Comparison of ENCODE assay signal across 1 cellular context in the genomic region with DNA sequence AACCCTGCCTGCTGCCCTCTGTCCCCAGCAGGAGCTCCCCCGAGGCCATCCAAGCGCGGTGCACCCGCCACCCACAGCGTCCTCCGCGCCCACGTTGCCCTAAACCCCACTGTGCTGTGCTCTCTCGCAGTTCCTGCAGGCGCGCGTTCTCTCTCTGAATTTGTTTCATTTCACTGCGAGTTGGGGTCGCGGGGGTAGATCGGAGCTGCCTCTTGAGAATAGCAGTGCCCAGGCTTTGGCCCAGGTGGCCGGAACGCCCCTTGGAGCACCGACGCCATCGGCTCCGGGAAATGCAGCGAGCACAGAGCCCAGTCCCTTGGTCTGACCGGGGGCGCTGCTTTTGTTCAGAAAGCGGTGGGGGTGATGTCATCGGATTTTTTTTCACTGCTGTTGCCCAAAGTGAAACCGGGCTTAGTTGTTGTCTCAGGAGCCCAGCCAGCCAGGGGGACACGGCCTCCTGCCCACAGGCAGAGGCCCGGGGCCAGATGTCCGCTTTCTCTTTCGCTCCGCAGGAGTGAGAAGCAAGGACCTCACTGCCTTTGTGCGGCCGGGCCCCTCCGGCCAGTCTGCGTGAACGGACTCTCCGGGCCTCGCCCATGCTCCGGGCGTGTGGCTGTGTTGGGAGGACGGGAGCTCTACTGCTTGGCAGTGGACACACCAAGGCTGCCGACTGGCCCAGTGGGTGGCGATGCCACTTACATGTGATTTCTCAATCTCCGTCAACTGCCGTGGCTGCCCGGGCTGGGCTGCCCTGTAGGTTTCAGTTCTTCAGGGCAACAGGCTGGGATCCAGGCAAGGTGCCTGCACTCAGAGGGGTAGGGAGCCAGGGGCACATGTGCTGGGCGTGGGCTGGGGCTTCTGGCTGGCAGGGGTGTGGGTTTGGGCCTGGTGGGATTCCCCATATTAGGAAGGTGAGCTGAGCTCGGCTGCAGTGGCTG.
TF ChIP-seq lines count a peak whose summit lies in the region.

No MANE protein-coding gene starts in this region.

TF ChIP-seq in HepG2, 621 proteins besides CTCF, POLR2A, EP300 and RAD21 (continued from another document):
- TF ChIP-seq, protein P1, sequence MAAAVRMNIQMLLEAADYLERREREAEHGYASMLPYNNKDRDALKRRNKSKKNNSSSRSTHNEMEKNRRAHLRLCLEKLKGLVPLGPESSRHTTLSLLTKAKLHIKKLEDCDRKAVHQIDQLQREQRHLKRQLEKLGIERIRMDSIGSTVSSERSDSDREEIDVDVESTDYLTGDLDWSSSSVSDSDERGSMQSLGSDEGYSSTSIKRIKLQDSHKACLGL (CRISPR knock-in tag; IDR thresholded peaks at IDR 0.05) = peak; percentile 25; the same call in 1 of the 2 replicates
- no peak for TF ChIP-seq KLF16 (CRISPR knock-in tag; IDR thresholded peaks at IDR 0.05)
- TF ChIP-seq MED1 (CRISPR knock-in tag; IDR thresholded peaks at IDR 0.05) = no peak
- TF ChIP-seq, protein P2, sequence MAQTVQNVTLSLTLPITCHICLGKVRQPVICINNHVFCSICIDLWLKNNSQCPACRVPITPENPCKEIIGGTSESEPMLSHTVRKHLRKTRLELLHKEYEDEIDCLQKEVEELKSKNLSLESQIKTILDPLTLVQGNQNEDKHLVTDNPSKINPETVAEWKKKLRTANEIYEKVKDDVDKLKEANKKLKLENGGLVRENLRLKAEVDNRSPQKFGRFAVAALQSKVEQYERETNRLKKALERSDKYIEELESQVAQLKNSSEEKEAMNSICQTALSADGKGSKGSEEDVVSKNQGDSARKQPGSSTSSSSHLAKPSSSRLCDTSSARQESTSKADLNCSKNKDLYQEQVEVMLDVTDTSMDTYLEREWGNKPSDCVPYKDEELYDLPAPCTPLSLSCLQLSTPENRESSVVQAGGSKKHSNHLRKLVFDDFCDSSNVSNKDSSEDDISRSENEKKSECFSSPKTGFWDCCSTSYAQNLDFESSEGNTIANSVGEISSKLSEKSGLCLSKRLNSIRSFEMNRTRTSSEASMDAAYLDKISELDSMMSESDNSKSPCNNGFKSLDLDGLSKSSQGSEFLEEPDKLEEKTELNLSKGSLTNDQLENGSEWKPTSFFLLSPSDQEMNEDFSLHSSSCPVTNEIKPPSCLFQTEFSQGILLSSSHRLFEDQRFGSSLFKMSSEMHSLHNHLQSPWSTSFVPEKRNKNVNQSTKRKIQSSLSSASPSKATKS (CRISPR knock-in tag; IDR thresholded peaks at IDR 0.05) = no peak
- TF ChIP-seq, protein P3, sequence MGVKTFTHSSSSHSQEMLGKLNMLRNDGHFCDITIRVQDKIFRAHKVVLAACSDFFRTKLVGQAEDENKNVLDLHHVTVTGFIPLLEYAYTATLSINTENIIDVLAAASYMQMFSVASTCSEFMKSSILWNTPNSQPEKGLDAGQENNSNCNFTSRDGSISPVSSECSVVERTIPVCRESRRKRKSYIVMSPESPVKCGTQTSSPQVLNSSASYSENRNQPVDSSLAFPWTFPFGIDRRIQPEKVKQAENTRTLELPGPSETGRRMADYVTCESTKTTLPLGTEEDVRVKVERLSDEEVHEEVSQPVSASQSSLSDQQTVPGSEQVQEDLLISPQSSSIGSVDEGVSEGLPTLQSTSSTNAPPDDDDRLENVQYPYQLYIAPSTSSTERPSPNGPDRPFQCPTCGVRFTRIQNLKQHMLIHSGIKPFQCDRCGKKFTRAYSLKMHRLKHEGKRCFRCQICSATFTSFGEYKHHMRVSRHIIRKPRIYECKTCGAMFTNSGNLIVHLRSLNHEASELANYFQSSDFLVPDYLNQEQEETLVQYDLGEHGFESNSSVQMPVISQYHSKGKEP (CRISPR knock-in tag; IDR thresholded peaks at IDR 0.05) = no peak
- TF ChIP-seq, protein P4, sequence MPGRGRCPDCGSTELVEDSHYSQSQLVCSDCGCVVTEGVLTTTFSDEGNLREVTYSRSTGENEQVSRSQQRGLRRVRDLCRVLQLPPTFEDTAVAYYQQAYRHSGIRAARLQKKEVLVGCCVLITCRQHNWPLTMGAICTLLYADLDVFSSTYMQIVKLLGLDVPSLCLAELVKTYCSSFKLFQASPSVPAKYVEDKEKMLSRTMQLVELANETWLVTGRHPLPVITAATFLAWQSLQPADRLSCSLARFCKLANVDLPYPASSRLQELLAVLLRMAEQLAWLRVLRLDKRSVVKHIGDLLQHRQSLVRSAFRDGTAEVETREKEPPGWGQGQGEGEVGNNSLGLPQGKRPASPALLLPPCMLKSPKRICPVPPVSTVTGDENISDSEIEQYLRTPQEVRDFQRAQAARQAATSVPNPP (CRISPR knock-in tag; IDR thresholded peaks at IDR 0.05) = no peak
- no peak for TF ChIP-seq ZNF549 (CRISPR knock-in tag; IDR thresholded peaks at IDR 0.05)
- TF ChIP-seq HHEX (CRISPR knock-in tag; IDR thresholded peaks at IDR 0.05) = no peak
- TF ChIP-seq ASH2L (IDR thresholded peaks at IDR 0.05; ENCODE audit: insufficient read length, low read depth, low read length) = peak; percentile 38
- TF ChIP-seq ZNF451 (CRISPR knock-in tag; IDR thresholded peaks at IDR 0.05) = no peak
- no peak for TF ChIP-seq NFYC (CRISPR knock-in tag; IDR thresholded peaks at IDR 0.05)
- no peak for TF ChIP-seq GRHL1 (CRISPR knock-in tag; conservative IDR thresholded peaks at IDR 0.05)
- TF ChIP-seq, protein P5, sequence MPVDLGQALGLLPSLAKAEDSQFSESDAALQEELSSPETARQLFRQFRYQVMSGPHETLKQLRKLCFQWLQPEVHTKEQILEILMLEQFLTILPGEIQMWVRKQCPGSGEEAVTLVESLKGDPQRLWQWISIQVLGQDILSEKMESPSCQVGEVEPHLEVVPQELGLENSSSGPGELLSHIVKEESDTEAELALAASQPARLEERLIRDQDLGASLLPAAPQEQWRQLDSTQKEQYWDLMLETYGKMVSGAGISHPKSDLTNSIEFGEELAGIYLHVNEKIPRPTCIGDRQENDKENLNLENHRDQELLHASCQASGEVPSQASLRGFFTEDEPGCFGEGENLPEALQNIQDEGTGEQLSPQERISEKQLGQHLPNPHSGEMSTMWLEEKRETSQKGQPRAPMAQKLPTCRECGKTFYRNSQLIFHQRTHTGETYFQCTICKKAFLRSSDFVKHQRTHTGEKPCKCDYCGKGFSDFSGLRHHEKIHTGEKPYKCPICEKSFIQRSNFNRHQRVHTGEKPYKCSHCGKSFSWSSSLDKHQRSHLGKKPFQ (CRISPR knock-in tag; IDR thresholded peaks at IDR 0.05; ENCODE audit: insufficient replicate concordance) = no peak
- TF ChIP-seq ZNF180 (CRISPR knock-in tag; IDR thresholded peaks at IDR 0.05; ENCODE audit: borderline replicate concordance, low read depth) = no peak
- TF ChIP-seq ZNF879 (CRISPR knock-in tag; IDR thresholded peaks at IDR 0.05) = no peak
- TF ChIP-seq FOSL1 (CRISPR knock-in tag; IDR thresholded peaks at IDR 0.05; ENCODE audit: borderline replicate concordance) = no peak
- peak; percentile 55 for TF ChIP-seq HDAC1 (CRISPR knock-in tag; IDR thresholded peaks at IDR 0.05)
- 0 out of 2 replicates have a peak, but pooled peaks have one; percentile 20 for TF ChIP-seq PCBP1 (IDR thresholded peaks at IDR 0.05; ENCODE audit: borderline replicate concordance, low read depth, low read length)
- no peak for TF ChIP-seq GPBP1L1 (CRISPR knock-in tag; IDR thresholded peaks at IDR 0.05)
- TF ChIP-seq NPAS2 (CRISPR knock-in tag; IDR thresholded peaks at IDR 0.05; ENCODE audit: borderline replicate concordance) = no peak
- TF ChIP-seq, protein P6, sequence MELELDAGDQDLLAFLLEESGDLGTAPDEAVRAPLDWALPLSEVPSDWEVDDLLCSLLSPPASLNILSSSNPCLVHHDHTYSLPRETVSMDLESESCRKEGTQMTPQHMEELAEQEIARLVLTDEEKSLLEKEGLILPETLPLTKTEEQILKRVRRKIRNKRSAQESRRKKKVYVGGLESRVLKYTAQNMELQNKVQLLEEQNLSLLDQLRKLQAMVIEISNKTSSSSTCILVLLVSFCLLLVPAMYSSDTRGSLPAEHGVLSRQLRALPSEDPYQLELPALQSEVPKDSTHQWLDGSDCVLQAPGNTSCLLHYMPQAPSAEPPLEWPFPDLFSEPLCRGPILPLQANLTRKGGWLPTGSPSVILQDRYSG (CRISPR knock-in tag; IDR thresholded peaks at IDR 0.05) = no peak
- TF ChIP-seq PRDM4 (CRISPR knock-in tag; IDR thresholded peaks at IDR 0.05; ENCODE audit: borderline replicate concordance) = no peak
- no peak for TF ChIP-seq ZNF260 (CRISPR knock-in tag; IDR thresholded peaks at IDR 0.05; ENCODE audit: borderline replicate concordance, low read depth)
- TF ChIP-seq ZNF556 (CRISPR knock-in tag; IDR thresholded peaks at IDR 0.05; ENCODE audit: borderline replicate concordance) = peak; percentile 65; the same call in 1 of the 2 replicates
- no peak for TF ChIP-seq MLX (CRISPR knock-in tag; IDR thresholded peaks at IDR 0.05)
- TF ChIP-seq ZNF354B (CRISPR knock-in tag; IDR thresholded peaks at IDR 0.05) = no peak
- no peak for TF ChIP-seq FOXK1 (CRISPR knock-in tag; IDR thresholded peaks at IDR 0.05; ENCODE audit: borderline replicate concordance, low read depth)
- no peak for TF ChIP-seq RFX3 (CRISPR knock-in tag; IDR thresholded peaks at IDR 0.05)
- TF ChIP-seq, protein P7, sequence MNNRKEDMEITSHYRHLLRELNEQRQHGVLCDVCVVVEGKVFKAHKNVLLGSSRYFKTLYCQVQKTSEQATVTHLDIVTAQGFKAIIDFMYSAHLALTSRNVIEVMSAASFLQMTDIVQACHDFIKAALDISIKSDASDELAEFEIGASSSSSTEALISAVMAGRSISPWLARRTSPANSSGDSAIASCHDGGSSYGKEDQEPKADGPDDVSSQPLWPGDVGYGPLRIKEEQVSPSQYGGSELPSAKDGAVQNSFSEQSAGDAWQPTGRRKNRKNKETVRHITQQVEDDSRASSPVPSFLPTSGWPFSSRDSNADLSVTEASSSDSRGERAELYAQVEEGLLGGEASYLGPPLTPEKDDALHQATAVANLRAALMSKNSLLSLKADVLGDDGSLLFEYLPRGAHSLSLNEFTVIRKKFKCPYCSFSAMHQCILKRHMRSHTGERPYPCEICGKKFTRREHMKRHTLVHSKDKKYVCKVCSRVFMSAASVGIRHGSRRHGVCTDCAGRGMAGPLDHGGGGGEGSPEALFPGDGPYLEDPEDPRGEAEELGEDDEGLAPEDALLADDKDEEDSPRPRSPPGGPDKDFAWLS (CRISPR knock-in tag; IDR thresholded peaks at IDR 0.05; ENCODE audit: borderline replicate concordance) = no peak
- TF ChIP-seq ZFP37 (CRISPR knock-in tag; IDR thresholded peaks at IDR 0.05; ENCODE audit: borderline replicate concordance) = no peak
- no peak for TF ChIP-seq HNRNPUL1 (IDR thresholded peaks at IDR 0.05; ENCODE audit: low read depth, low read length)
- no peak for TF ChIP-seq ATRX (CRISPR knock-in tag; IDR thresholded peaks at IDR 0.05; ENCODE audit: borderline replicate concordance)
- TF ChIP-seq ZNF777 (CRISPR knock-in tag; IDR thresholded peaks at IDR 0.05) = no peak; the same call in 1 of the 2 replicates
- TF ChIP-seq ZNF10 (CRISPR knock-in tag; IDR thresholded peaks at IDR 0.05; ENCODE audit: borderline replicate concordance, low read depth) = no peak
